8 cellular contexts compared by ENCODE assay signal in genomic region chr12:99984271-99985128, GRCh38. TPM values are rescaled to one million over a fixed set of nuclear protein-coding genes. Genes with fewer than 3 reads are reported as not detected.
DNase-seq lines count a peak whose midpoint lies in the region; ATAC-seq, FAIRE-seq and TF ChIP-seq lines count a peak whose summit lies in the region.

Gene ANKS1B (minus strand): TSS chr12:99984936. CDS start chr12:99984237, 699 bp downstream.

- H3K27me3 Mint-ChIP-seq in activated naive CD8-positive, alpha-beta T cell treated with anti-CD3 and anti-CD28 coated beads, Interleukin-2, amount 50 U/mL, for 24 hours = peaks cover 67% of the 10 kb centered on the region

- peaks cover 5% of the 10 kb centered on the region for H3K4me1 Mint-ChIP-seq in activated naive CD8-positive, alpha-beta T cell treated with anti-CD3 and anti-CD28 coated beads, Interleukin-2, amount 50 U/mL, for 24 hours

- 0 to 1% methylated on average over 52 to 88 of the region's 98 CpGs for WGBS in heart right ventricle, 2 donors
- WGBS in pancreas, 2 donors = 1% methylated on average over 58 to 98 of the region's 98 CpGs

- FAIRE-seq in pancreas (lab: Jason Lieb, UNC) = no peak

- H3K4me3 ChIP-seq in ACC112 (ENCODE audit: low read depth, low read length) = peak within 1 kb of the TSS; percentile 88
- H3K4me3 ChIP-seq in heart right ventricle = peak within 1 kb of the TSS in 9 of 10 donors; percentile 37 to 63 (median 59)
- peak within 1 kb of the TSS; percentile 29 to 58 (median 37) for H3K4me3 ChIP-seq in pancreas

- H3K9me3 Mint-ChIP-seq in activated naive CD8-positive, alpha-beta T cell treated with anti-CD3 and anti-CD28 coated beads, Interleukin-2, amount 50 U/mL, for 24 hours = no peaks in the 10 kb centered on the region

- peak within 1 kb of the TSS; percentile 85 for H2AFZ ChIP-seq in ACC112 (ENCODE audit: low read length, unreplicated experiment)

- H3K27ac ChIP-seq in ACC112 (ENCODE audit: low read depth, low read length) (peak within 1 kb of the TSS; percentile 9; the same call in 1 of the 2 replicates), heart right ventricle (peak within 1 kb of the TSS in 4 of 10 donors; percentile 25 to 58 (median 44)), pancreas (no peak within 1 kb of the TSS)

- H3K36me3 Mint-ChIP-seq in activated naive CD8-positive, alpha-beta T cell treated with anti-CD3 and anti-CD28 coated beads, Interleukin-2, amount 50 U/mL, for 24 hours (ENCODE audit: low read depth) = no peaks in the 10 kb centered on the region

- TF ChIP-seq CTCF in heart right ventricle (IDR thresholded peaks at IDR 0.05) (no peak), pancreas (IDR thresholded peaks at IDR 0.05) (no peak)

- H3K4me1 ChIP-seq in ACC112 (ENCODE audit: control insufficient read depth, insufficient read depth, low read length, unreplicated experiment) = peaks cover 8% of the 10 kb centered on the region
- peaks cover 0 to 10% (median 0%) of the 10 kb centered on the region in 9 donors for H3K4me1 ChIP-seq in heart right ventricle
- H3K4me1 ChIP-seq in pancreas = no peaks in the 10 kb centered on the region

- H3K27me3 ChIP-seq in ACC112 (ENCODE audit: insufficient read depth, low read length) = peaks cover 7% of the 10 kb centered on the region; the same call in 1 of the 2 replicates
- peaks cover 0 to 52% (median 9%) of the 10 kb centered on the region in 7 donors for H3K27me3 ChIP-seq in heart right ventricle
- H3K27me3 ChIP-seq in pancreas = no peaks in the 10 kb centered on the region

- DNase-seq in NCI-H446 (lab: John Stamatoyannopoulos, UW) = peak; percentile 71 to 90
- peak; percentile 19 for DNase-seq in activated naive CD8-positive, alpha-beta T cell treated with anti-CD3 and anti-CD28 coated beads, Interleukin-2, amount 50 U/mL, for 24 hours
- DNase-seq in heart right ventricle = peak; percentile 19 to 45
- peak; percentile 25 to 76 (median 48) for DNase-seq in pancreas

- peak within 1 kb of the TSS; percentile 56 for H3K4me3 Mint-ChIP-seq in activated naive CD8-positive, alpha-beta T cell treated with anti-CD3 and anti-CD28 coated beads, Interleukin-2, amount 50 U/mL, for 24 hours

- no peaks in the 10 kb centered on the region for H3K9me3 ChIP-seq in heart right ventricle
- no peaks in the 10 kb centered on the region for H3K9me3 ChIP-seq in pancreas

- no peaks in the 10 kb centered on the region for H3K36me3 ChIP-seq in ACC112 (ENCODE audit: insufficient read depth, low read length)
- no peaks in the 10 kb centered on the region for H3K36me3 ChIP-seq in heart right ventricle
- no peaks in the 10 kb centered on the region for H3K36me3 ChIP-seq in pancreas

- intact Hi-C loops in heart right ventricle (cut with DNase I) (no loop called here), pancreas (cut with DNase I) (no loop called here)

- no peaks in the 10 kb centered on the region for H3K79me2 ChIP-seq in ACC112 (ENCODE audit: control insufficient read depth, insufficient read depth, low read length, unreplicated experiment)

- ATAC-seq in GM18498 (IDR thresholded peaks at IDR 0.05; ENCODE audit: unreplicated experiment) (peak; percentile 59), HG03066 (IDR thresholded peaks at IDR 0.05; ENCODE audit: low read depth, unreplicated experiment) (peak; percentile 54), heart right ventricle (peak; percentile 53 to 91 (median 83)), pancreas (peak; percentile 78 to 91 (median 88)), HG03457 (IDR thresholded peaks at IDR 0.05; ENCODE audit: unreplicated experiment) (no peak)
- peak; percentile 68 for ATAC-seq in activated naive CD8-positive, alpha-beta T cell treated with anti-CD3 and anti-CD28 coated beads, Interleukin-2, amount 50 U/mL, for 24 hours

- no peak within 1 kb of the TSS for H3K27ac Mint-ChIP-seq in activated naive CD8-positive, alpha-beta T cell treated with anti-CD3 and anti-CD28 coated beads, Interleukin-2, amount 50 U/mL, for 24 hours

RNA-seq across cellular contexts. Expression of gene ANKS1B, which starts in this region (rescaled TPM):
- total RNA-seq in heart right ventricle = 1 to 10 TPM in 9 of 10 donors, under 1 TPM in 1; 0.90 to 4.8 (median 1.9) TPM
- 1 to 10 TPM in 1 of 2 donors, under 1 TPM in 1; 0.58 to 1.1 TPM for polyA plus RNA-seq in heart right ventricle
- 1 to 10 TPM; 1.5 to 3.2 (median 2.0) TPM for total RNA-seq in pancreas
- 1 to 10 TPM in 1 of 2 donors, under 1 TPM in 1; 0.49 to 2.1 TPM for polyA plus RNA-seq in pancreas

Comparison
In these comparisons a context has a peak if more than half of its experiments do, and no peak if none do; other contexts are left out.
1. H3K4me3 ChIP-seq: peak in every context shown above with its lines; median percentile 88 in ACC112; 59 in heart right ventricle; 37 in pancreas.
2. DNase-seq: peak in every context shown above with its lines; median percentile 80 in NCI-H446; 48 in pancreas; 32 in heart right ventricle; 19 in activated naive CD8-positive, alpha-beta T cell treated with anti-CD3 and anti-CD28 coated beads, Interleukin-2, amount 50 U/mL, for 24 hours.